In genomic region chr16:27240948-27241531, GRCh38 we compare ENCODE assay signal across 8 cellular contexts. TPM values are rescaled to one million over a fixed set of nuclear protein-coding genes. Genes with fewer than 3 reads are reported as not detected.
DNase-seq lines count a peak whose midpoint lies in the region; ATAC-seq and TF ChIP-seq lines count a peak whose summit lies in the region.
"Had no signal": no experiment of that assay in that cellular context is flagged by ENCODE, and none has a peak within 500 bp of the region (broad histone marks: within the 10 kb centered on the region; RNA-seq: fewer than 3 reads in every experiment).

No MANE protein-coding gene starts in this region.

- peak overlapping the region; percentile 81 for H3K4me2 ChIP-seq in skeletal muscle satellite cell (ENCODE audit: low read length)

- H3K36me3 ChIP-seq in RWPE2 (ENCODE audit: low read depth) (no peaks in the 10 kb centered on the region; the same call in 1 of the 2 replicates), skeletal muscle satellite cell (ENCODE audit: insufficient read depth, low read length) (no peaks in the 10 kb centered on the region)

- no peaks in the 10 kb centered on the region for H3K9me3 ChIP-seq in RWPE2 (ENCODE audit: severe bottlenecking)
- H3K9me3 ChIP-seq in skeletal muscle satellite cell (replicated peaks; ENCODE audit: low read length) = no peaks in the 10 kb centered on the region

- no peak overlapping the region for H3K4me3 ChIP-seq in RWPE2 (ENCODE audit: severe bottlenecking)
- peak overlapping the region; percentile 28 for H3K4me3 ChIP-seq in skeletal muscle satellite cell (ENCODE audit: low read length)

- no peaks in the 10 kb centered on the region for H3K27me3 ChIP-seq in RWPE2 (ENCODE audit: insufficient read depth, poor library complexity, severe bottlenecking)
- no peaks in the 10 kb centered on the region for H3K27me3 ChIP-seq in skeletal muscle satellite cell (ENCODE audit: control insufficient read depth, insufficient read depth, low read length)

- H3K4me1 ChIP-seq in RWPE2 (ENCODE audit: insufficient read depth, poor library complexity, severe bottlenecking) = peaks cover 19% of the 10 kb centered on the region
- peaks cover 72% of the 10 kb centered on the region for H3K4me1 ChIP-seq in skeletal muscle satellite cell (ENCODE audit: control insufficient read depth, insufficient read depth, low read length)

- no peak overlapping the region for H3K27ac ChIP-seq in RWPE2 (ENCODE audit: poor library complexity, severe bottlenecking)

- H3K9ac ChIP-seq in skeletal muscle satellite cell (ENCODE audit: low read depth, low read length) = peak overlapping the region; percentile 84

- peak; percentile 61 for DNase-seq in GM03348 (ENCODE audit: low spot score)
- no peak for DNase-seq in RWPE2 (ENCODE audit: low spot score)
- DNase-seq in glomerular visceral epithelial cell (ENCODE audit: extremely low spot score) = peak; percentile 32
- DNase-seq in NCI-H1930 (lab: John Stamatoyannopoulos, UW) = no peak
- DNase-seq in GM10266 (ENCODE audit: extremely low spot score) = no peak
- no peak for DNase-seq in C1 segment of cervical spinal cord (lab: John Stamatoyannopoulos, UW)
- DNase-seq: NCI-H526 treated with DMSO at 0.1 percent for 48 hours had no signal

- peak; percentile 15; the same call in 1 of the 3 replicates for ATAC-seq in RWPE2 (ENCODE audit: low read depth)

- TF ChIP-seq CTCF in RWPE2 (IDR thresholded peaks at IDR 0.05; ENCODE audit: poor library complexity, severe bottlenecking) (no peak), GM10266 (IDR thresholded peaks at IDR 0.05; ENCODE audit: control insufficient read depth, insufficient read depth, low read depth, missing control alignments) (no peak)

RNA-seq across cellular contexts. Expression of gene NSMCE1, which starts 27.5 kb away (rescaled TPM):
- total RNA-seq in skeletal muscle satellite cell (2012; rRNA removed) = 95.6 and 107 TPM in 2 replicates

RNA-seq across cellular contexts. Expression of gene KDM8, which starts 37.7 kb away (rescaled TPM):
- total RNA-seq in skeletal muscle satellite cell (2012; rRNA removed) = 1.5 and 2.0 TPM in 2 replicates

Comparison
In these comparisons a context has a peak if more than half of its experiments do, and no peak if none do; other contexts are left out.
1. DNase-seq: peak in GM03348 (single experiment) and glomerular visceral epithelial cell (single experiment); none in RWPE2 (single experiment), NCI-H1930 (0 of 2), GM10266 (single experiment) and C1 segment of cervical spinal cord (0 of 14).